21 cellular contexts compared by ENCODE assay signal in the genomic region with DNA sequence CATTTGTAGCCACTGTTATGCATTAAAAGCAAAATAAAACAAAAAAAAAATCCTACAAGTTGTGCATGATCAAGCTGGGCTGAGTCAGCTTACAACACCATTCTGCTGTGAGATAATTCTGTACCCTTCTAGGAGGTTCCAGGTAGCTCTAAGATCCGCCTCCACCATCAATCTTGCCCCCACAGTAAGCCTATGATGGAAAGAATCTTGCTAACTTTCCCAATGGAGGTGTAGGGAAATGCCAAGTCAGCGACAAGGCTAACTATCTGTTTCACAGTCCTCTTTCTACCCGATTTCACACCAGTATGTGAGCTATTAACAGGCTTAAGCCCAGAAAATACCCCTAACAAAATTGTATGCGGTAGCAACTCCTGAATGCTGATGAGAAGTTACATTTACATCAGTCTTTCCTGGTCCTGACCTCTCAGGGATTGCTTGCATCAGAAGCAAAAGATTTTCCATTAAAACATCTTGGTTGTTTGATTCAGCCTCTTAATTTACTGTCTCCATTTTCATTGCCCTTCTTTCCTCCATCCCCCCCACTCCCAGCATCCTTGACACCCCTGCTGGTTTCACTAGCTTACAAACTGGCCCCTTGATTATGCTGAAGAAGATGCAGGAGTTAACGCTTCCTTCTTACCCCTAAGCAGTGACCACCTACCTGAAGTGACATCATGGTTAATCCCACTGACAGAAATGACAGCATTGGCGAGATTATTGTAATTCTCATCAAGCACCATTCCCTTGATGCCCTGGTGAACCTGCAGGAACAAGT. TPM values are rescaled to one million over a fixed set of nuclear protein-coding genes. Genes with fewer than 3 reads are reported as not detected.
A peak's percentile ranks its signal among the peaks of the same experiment; 100 is the strongest.
DNase-seq lines count a peak whose midpoint lies in the region; FAIRE-seq and TF ChIP-seq lines count a peak whose summit lies in the region.
"Had no signal": no experiment of that assay in that cellular context is flagged by ENCODE, and none has a peak within 500 bp of the region (broad histone marks: within the 10 kb centered on the region; RNA-seq: fewer than 3 reads in every experiment).

No MANE protein-coding gene starts in this region.

- no peak overlapping the region for H3K4me3 ChIP-seq in OCI-LY7 (ENCODE audit: low read depth, low read length, poor library complexity, severe bottlenecking)
- no peak overlapping the region for H3K4me3 ChIP-seq in mesendoderm (ENCODE audit: low read length)
- no peak overlapping the region for H3K4me3 ChIP-seq in prostate gland
- no peak overlapping the region for H3K4me3 ChIP-seq in Peyer's patch
- H3K4me3 ChIP-seq: K562 had no signal

- DNase-seq in GM12891 (ENCODE audit: insufficient read length, low spot score) (no peak), OCI-LY7 (ENCODE audit: low spot score) (no peak), mesendoderm (peak; percentile 89), prostate gland (ENCODE audit: low spot score) (no peak), NCI-H146 treated with DMSO at 0.1 percent for 48 hours (lab: John Stamatoyannopoulos, UW; ENCODE audit: unreplicated experiment) (no peak), RCC 7860 (ENCODE audit: low spot score) (no peak), Peyer's patch (no peak)
- DNase-seq: BE2C; CD8-positive, alpha-beta T cell; COR-L47; DMS153; DMS79 treated with DMSO at 0.1 percent for 48 hours; EL; GDM1 had no signal

- CTCF ChIA-PET in OCI-LY7 (lab: Charles Lee; ENCODE audit: unreplicated experiment) = interaction anchor here (0.7 kb wide), 1 partner anchor 208 kb away, joined by 4 read pairs; no protein-coding TSS in a partner anchor

- H4K20me1 ChIP-seq in OCI-LY7 (ENCODE audit: insufficient read depth, low read length) = no peaks in the 10 kb centered on the region

- H3K4me2 ChIP-seq in OCI-LY7 (ENCODE audit: low read length) (no peak overlapping the region), mesendoderm (ENCODE audit: low read length) (no peak overlapping the region)

- H3K23ac ChIP-seq in mesendoderm (ENCODE audit: low read length) = no peak overlapping the region

- no peak overlapping the region for H4K5ac ChIP-seq in mesendoderm (ENCODE audit: low read length)

- H3K4ac ChIP-seq in mesendoderm (ENCODE audit: low read depth, low read length) = no peak overlapping the region

- no peak for TF ChIP-seq POLR2A in GM12891 (IDR thresholded peaks at IDR 0.05; ENCODE audit: low read depth, low read length)
- TF ChIP-seq POLR2A in prostate gland (IDR thresholded peaks at IDR 0.05) = no peak
- no peak for TF ChIP-seq POLR2A in Peyer's patch (IDR thresholded peaks at IDR 0.05)

- POLR2A ChIA-PET in OCI-LY7 (lab: Charles Lee) = interaction anchor here (0.6 to 0.7 kb wide), 6 partner anchors 8 to 154 kb away, joined by 3 to 5 read pairs (median 4); no protein-coding TSS in a partner anchor

- FAIRE-seq in GM12891 (lab: Jason Lieb, UNC) (peak; percentile 61), RCC 7860 (lab: Jason Lieb, UNC) (no peak)
- FAIRE-seq: A204.1, D721Med, K562 had no signal

- H3K79me2 ChIP-seq in OCI-LY7 (ENCODE audit: insufficient read depth, low read depth, low read length) = no peaks in the 10 kb centered on the region
- H3K79me2 ChIP-seq in mesendoderm (ENCODE audit: control insufficient read depth, insufficient read depth, low read length) = no peaks in the 10 kb centered on the region

- H3K36me3 ChIP-seq in OCI-LY7 (ENCODE audit: insufficient read depth, low read length) = no peaks in the 10 kb centered on the region
- H3K36me3 ChIP-seq in mesendoderm (ENCODE audit: control insufficient read depth, insufficient read depth, low read length) = no peaks in the 10 kb centered on the region
- no peaks in the 10 kb centered on the region for H3K36me3 ChIP-seq in prostate gland
- no peaks in the 10 kb centered on the region for H3K36me3 ChIP-seq in Peyer's patch
- H3K36me3 ChIP-seq: BE2C had no signal

- BruUV-seq in OCI-LY7 (replicated peaks; lab: Mats Ljungman, UMichigan) = no TSS peak

- no peak overlapping the region for H4K8ac ChIP-seq in mesendoderm (ENCODE audit: low read depth, low read length)

- WGBS in mesendoderm (ENCODE audit: extremely low coverage, insufficient coverage, low lambda C conversion rate) = no CpG with 5 or more reads among the region's 6 CpGs
- WGBS in prostate gland = 53% methylated on average over 6 of the region's 6 CpGs

- no peaks in the 10 kb centered on the region for H3K27me3 ChIP-seq in mesendoderm (ENCODE audit: insufficient read depth, low read length, poor library complexity)
- no peaks in the 10 kb centered on the region for H3K27me3 ChIP-seq in prostate gland (replicated peaks; ENCODE audit: insufficient read depth)
- no peaks in the 10 kb centered on the region for H3K27me3 ChIP-seq in Peyer's patch
- H3K27me3 ChIP-seq: BE2C had no signal

- no peak overlapping the region for H3K27ac ChIP-seq in OCI-LY7 (ENCODE audit: low read depth, low read length, poor library complexity, severe bottlenecking)
- no peak overlapping the region for H3K27ac ChIP-seq in mesendoderm (ENCODE audit: low read depth, low read length)
- H3K27ac ChIP-seq in prostate gland = no peak overlapping the region
- H3K27ac ChIP-seq in Peyer's patch = no peak overlapping the region
- H3K27ac ChIP-seq: HL-60 had no signal

- no peak overlapping the region for H3K56ac ChIP-seq in mesendoderm (ENCODE audit: low read length)

- peaks cover 13% of the 10 kb centered on the region for H3K4me1 ChIP-seq in OCI-LY7 (ENCODE audit: insufficient read depth, low read length, poor library complexity, severe bottlenecking)
- H3K4me1 ChIP-seq in mesendoderm (ENCODE audit: control insufficient read depth, low read depth, low read length) = no peaks in the 10 kb centered on the region
- H3K4me1 ChIP-seq in prostate gland (replicated peaks) = no peaks in the 10 kb centered on the region
- H3K4me1 ChIP-seq in Peyer's patch = no peaks in the 10 kb centered on the region
- H3K4me1 ChIP-seq: BE2C had no signal

- H2AFZ ChIP-seq in OCI-LY7 (ENCODE audit: low read length) = peak overlapping the region; percentile 70

- no peak overlapping the region for H3K18ac ChIP-seq in mesendoderm (ENCODE audit: low read length)

- no peak overlapping the region for H2BK15ac ChIP-seq in mesendoderm (replicated peaks; ENCODE audit: low read depth)

- intact Hi-C loops in OCI-LY7 (cut with micrococcal nuclease; ENCODE audit: unreplicated experiment) (no loop called here), prostate gland (cut with DNase I) (no loop called here)

- no peaks in the 10 kb centered on the region for H3K9me2 ChIP-seq in OCI-LY7 (ENCODE audit: insufficient read depth, low read length)

- H2BK5ac ChIP-seq in mesendoderm (ENCODE audit: low read length) = no peak overlapping the region

- H2AK5ac ChIP-seq in mesendoderm (ENCODE audit: low read length) = no peak overlapping the region

- no peaks in the 10 kb centered on the region for H3K79me1 ChIP-seq in mesendoderm (ENCODE audit: low read length)

- H3K9ac ChIP-seq in mesendoderm (ENCODE audit: low read length) = no peak overlapping the region

- no peak overlapping the region for H2BK120ac ChIP-seq in mesendoderm (ENCODE audit: low read depth, low read length)

- TF ChIP-seq CTCF in OCI-LY7 (conservative IDR thresholded peaks at IDR 0.05; ENCODE audit: low read length) (no peak), prostate gland (IDR thresholded peaks at IDR 0.05) (no peak), Peyer's patch (IDR thresholded peaks at IDR 0.05) (no peak)

- 0 out of 2 replicates have a peak, but pooled peaks cover 4% of the 10 kb centered on the region for H3K9me3 ChIP-seq in OCI-LY7 (ENCODE audit: low read length)
- H3K9me3 ChIP-seq in prostate gland = no peaks in the 10 kb centered on the region
- no peaks in the 10 kb centered on the region for H3K9me3 ChIP-seq in Peyer's patch
- H3K9me3 ChIP-seq: BE2C had no signal

TF ChIP-seq in GM12891, 5 proteins besides CTCF, POLR2A, EP300 and RAD21:
- TF ChIP-seq PAX5 (IDR thresholded peaks at IDR 0.05; ENCODE audit: insufficient read depth, low read length, severe bottlenecking) (no peak), POLR2AphosphoS5 (IDR thresholded peaks at IDR 0.05; ENCODE audit: low read depth, low read length) (no peak), SPI1 (IDR thresholded peaks at IDR 0.05; ENCODE audit: low read depth, low read length) (no peak), TAF1 (IDR thresholded peaks at IDR 0.05; ENCODE audit: low read depth, low read length) (no peak), POU2F2 (IDR thresholded peaks at IDR 0.05; ENCODE audit: low read depth, low read length) (no peak)

RNA-seq across cellular contexts. Expression of a gene that starts 27.8 kb away (rescaled TPM):
- polyA plus RNA-seq in GM12891 (2012; ENCODE audit: low read depth, missing spikeins) = 0.21 TPM
- total RNA-seq in OCI-LY7 (2014; rRNA removed; shearing (Covaris generic)) = not detected in 2 replicates
- total RNA-seq in OCI-LY7 (2022) (not detected in 2 replicates), prostate gland (under 1 TPM in 1 of 2 donors, not detected in 1; 0.85 TPM), Peyer's patch (not detected)
- polyA plus RNA-seq in mesendoderm (2013, experiment 1 of 2) = 0.24 TPM
- polyA plus RNA-seq in mesendoderm (2013, experiment 2 of 2) = 0.21 TPM
- total RNA-seq: CD8-positive, alpha-beta T cell; H4; K562 had no signal
- polyA plus RNA-seq: AG04450, CD14-positive monocyte had no signal

RNA-seq across cellular contexts. Expression of a gene that starts 44.1 kb away (rescaled TPM):
- polyA plus RNA-seq in GM12891 (2012; ENCODE audit: low read depth, missing spikeins) = 18.7 TPM
- total RNA-seq in OCI-LY7 (2014; rRNA removed; shearing (Covaris generic)) = 24.2 and 27.0 TPM in 2 replicates
- total RNA-seq in OCI-LY7 (2022) = 36.2 and 39.6 TPM in 2 replicates
- 9.3 TPM for polyA plus RNA-seq in mesendoderm (2013, experiment 1 of 2)
- polyA plus RNA-seq in mesendoderm (2013, experiment 2 of 2) = 9.5 TPM
- 10 to 100 TPM; 15.5 to 27.9 TPM for total RNA-seq in prostate gland
- total RNA-seq in Peyer's patch = 10 to 100 TPM; 53.6 to 96.0 (median 69.6) TPM
